In genomic region chr20:50153500-50154377, GRCh38 we compare ENCODE assay signal across 1 cellular context.
TF ChIP-seq lines count a peak whose summit lies in the region.

Gene PEDS1 (minus strand): TSS chr20:50153723. CDS start chr20:50153637, 86 bp downstream.

TF ChIP-seq in HepG2, 621 proteins besides CTCF, POLR2A, EP300 and RAD21 (continued from another document and continues in another):
- peak; percentile 63; the same call in 1 of the 2 replicates for TF ChIP-seq RERE (CRISPR knock-in tag; IDR thresholded peaks at IDR 0.05; ENCODE audit: low read depth)
- TF ChIP-seq RELA (CRISPR knock-in tag; IDR thresholded peaks at IDR 0.05): peak; percentile 30
- TF ChIP-seq, protein P1, sequence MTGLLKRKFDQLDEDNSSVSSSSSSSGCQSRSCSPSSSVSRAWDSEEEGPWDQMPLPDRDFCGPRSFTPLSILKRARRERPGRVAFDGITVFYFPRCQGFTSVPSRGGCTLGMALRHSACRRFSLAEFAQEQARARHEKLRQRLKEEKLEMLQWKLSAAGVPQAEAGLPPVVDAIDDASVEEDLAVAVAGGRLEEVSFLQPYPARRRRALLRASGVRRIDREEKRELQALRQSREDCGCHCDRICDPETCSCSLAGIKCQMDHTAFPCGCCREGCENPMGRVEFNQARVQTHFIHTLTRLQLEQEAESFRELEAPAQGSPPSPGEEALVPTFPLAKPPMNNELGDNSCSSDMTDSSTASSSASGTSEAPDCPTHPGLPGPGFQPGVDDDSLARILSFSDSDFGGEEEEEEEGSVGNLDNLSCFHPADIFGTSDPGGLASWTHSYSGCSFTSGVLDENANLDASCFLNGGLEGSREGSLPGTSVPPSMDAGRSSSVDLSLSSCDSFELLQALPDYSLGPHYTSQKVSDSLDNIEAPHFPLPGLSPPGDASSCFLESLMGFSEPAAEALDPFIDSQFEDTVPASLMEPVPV (CRISPR knock-in tag; IDR thresholded peaks at IDR 0.05): peak; percentile 99
- TF ChIP-seq MTA3 (CRISPR knock-in tag; IDR thresholded peaks at IDR 0.05): no peak
- no peak for TF ChIP-seq LCORL (IDR thresholded peaks at IDR 0.05)
- peak; percentile 76; the same call in 1 of the 2 replicates for TF ChIP-seq LCORL (CRISPR knock-in tag; IDR thresholded peaks at IDR 0.05)
- peak; percentile 93; the same call in 1 of the 2 replicates for TF ChIP-seq BATF2 (CRISPR knock-in tag; IDR thresholded peaks at IDR 0.05)
- TF ChIP-seq DDIT3 (CRISPR knock-in tag; IDR thresholded peaks at IDR 0.05): 0 out of 2 replicates have a peak, but pooled peaks have one; percentile 24
- peak; percentile 95 for TF ChIP-seq ZNF691 (CRISPR knock-in tag; IDR thresholded peaks at IDR 0.05; ENCODE audit: borderline replicate concordance, low read depth)
- peak; percentile 85 for TF ChIP-seq ZNF33B (CRISPR knock-in tag; IDR thresholded peaks at IDR 0.05)
- 0 out of 2 replicates have a peak, but pooled peaks have one; percentile 35 for TF ChIP-seq ZNF512B (CRISPR knock-in tag; IDR thresholded peaks at IDR 0.05; ENCODE audit: borderline replicate concordance)
- 0 out of 2 replicates have a peak, but pooled peaks have one; percentile 27 for TF ChIP-seq USF2 (IDR thresholded peaks at IDR 0.05; ENCODE audit: low read depth, low read length)
- TF ChIP-seq USF2 (CRISPR knock-in tag; IDR thresholded peaks at IDR 0.05; ENCODE audit: borderline replicate concordance): peak; percentile 55; the same call in 1 of the 2 replicates
- peak; percentile 98 for TF ChIP-seq SMYD3 (CRISPR knock-in tag; IDR thresholded peaks at IDR 0.05)
- TF ChIP-seq ZNF263 (CRISPR knock-in tag; IDR thresholded peaks at IDR 0.05): peak; percentile 40
- TF ChIP-seq RFXANK (CRISPR knock-in tag; IDR thresholded peaks at IDR 0.05): no peak
- peak; percentile 72 for TF ChIP-seq E2F5 (CRISPR knock-in tag; conservative IDR thresholded peaks at IDR 0.05)
- no peak for TF ChIP-seq TCF7L2 (IDR thresholded peaks at IDR 0.05; ENCODE audit: low read depth, low read length)
- TF ChIP-seq ARID4A (CRISPR knock-in tag; IDR thresholded peaks at IDR 0.05; ENCODE audit: borderline replicate concordance): peak; percentile 92; the same call in 1 of the 2 replicates
- TF ChIP-seq ZNF501 (CRISPR knock-in tag; IDR thresholded peaks at IDR 0.05): peak; percentile 98
- peak; percentile 99; the same call in 1 of the 2 replicates for TF ChIP-seq ZNF224 (CRISPR knock-in tag; IDR thresholded peaks at IDR 0.05)
- TF ChIP-seq HMGA1 (CRISPR knock-in tag; conservative IDR thresholded peaks at IDR 0.05): no peak
- TF ChIP-seq ZNF788 (CRISPR knock-in tag; IDR thresholded peaks at IDR 0.05; ENCODE audit: borderline replicate concordance): peak; percentile 95
- TF ChIP-seq, protein P2, sequence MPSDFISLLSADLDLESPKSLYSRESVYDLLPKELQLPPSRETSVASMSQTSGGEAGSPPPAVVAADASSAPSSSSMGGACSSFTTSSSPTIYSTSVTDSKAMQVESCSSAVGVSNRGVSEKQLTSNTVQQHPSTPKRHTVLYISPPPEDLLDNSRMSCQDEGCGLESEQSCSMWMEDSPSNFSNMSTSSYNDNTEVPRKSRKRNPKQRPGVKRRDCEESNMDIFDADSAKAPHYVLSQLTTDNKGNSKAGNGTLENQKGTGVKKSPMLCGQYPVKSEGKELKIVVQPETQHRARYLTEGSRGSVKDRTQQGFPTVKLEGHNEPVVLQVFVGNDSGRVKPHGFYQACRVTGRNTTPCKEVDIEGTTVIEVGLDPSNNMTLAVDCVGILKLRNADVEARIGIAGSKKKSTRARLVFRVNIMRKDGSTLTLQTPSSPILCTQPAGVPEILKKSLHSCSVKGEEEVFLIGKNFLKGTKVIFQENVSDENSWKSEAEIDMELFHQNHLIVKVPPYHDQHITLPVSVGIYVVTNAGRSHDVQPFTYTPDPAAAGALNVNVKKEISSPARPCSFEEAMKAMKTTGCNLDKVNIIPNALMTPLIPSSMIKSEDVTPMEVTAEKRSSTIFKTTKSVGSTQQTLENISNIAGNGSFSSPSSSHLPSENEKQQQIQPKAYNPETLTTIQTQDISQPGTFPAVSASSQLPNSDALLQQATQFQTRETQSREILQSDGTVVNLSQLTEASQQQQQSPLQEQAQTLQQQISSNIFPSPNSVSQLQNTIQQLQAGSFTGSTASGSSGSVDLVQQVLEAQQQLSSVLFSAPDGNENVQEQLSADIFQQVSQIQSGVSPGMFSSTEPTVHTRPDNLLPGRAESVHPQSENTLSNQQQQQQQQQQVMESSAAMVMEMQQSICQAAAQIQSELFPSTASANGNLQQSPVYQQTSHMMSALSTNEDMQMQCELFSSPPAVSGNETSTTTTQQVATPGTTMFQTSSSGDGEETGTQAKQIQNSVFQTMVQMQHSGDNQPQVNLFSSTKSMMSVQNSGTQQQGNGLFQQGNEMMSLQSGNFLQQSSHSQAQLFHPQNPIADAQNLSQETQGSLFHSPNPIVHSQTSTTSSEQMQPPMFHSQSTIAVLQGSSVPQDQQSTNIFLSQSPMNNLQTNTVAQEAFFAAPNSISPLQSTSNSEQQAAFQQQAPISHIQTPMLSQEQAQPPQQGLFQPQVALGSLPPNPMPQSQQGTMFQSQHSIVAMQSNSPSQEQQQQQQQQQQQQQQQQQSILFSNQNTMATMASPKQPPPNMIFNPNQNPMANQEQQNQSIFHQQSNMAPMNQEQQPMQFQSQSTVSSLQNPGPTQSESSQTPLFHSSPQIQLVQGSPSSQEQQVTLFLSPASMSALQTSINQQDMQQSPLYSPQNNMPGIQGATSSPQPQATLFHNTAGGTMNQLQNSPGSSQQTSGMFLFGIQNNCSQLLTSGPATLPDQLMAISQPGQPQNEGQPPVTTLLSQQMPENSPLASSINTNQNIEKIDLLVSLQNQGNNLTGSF (CRISPR knock-in tag; IDR thresholded peaks at IDR 0.05): 0 out of 2 replicates have a peak, but pooled peaks have one; percentile 47
- peak; percentile 88 for TF ChIP-seq NFKBIZ (CRISPR knock-in tag; IDR thresholded peaks at IDR 0.05)
- TF ChIP-seq GPN1 (CRISPR knock-in tag; IDR thresholded peaks at IDR 0.05; ENCODE audit: borderline replicate concordance): no peak; the same call in none of the 2 replicates
- peak; percentile 82 for TF ChIP-seq ZBTB7B (CRISPR knock-in tag; IDR thresholded peaks at IDR 0.05)
